Comparison of ENCODE assay signal across 8 cellular contexts in the genomic region with DNA sequence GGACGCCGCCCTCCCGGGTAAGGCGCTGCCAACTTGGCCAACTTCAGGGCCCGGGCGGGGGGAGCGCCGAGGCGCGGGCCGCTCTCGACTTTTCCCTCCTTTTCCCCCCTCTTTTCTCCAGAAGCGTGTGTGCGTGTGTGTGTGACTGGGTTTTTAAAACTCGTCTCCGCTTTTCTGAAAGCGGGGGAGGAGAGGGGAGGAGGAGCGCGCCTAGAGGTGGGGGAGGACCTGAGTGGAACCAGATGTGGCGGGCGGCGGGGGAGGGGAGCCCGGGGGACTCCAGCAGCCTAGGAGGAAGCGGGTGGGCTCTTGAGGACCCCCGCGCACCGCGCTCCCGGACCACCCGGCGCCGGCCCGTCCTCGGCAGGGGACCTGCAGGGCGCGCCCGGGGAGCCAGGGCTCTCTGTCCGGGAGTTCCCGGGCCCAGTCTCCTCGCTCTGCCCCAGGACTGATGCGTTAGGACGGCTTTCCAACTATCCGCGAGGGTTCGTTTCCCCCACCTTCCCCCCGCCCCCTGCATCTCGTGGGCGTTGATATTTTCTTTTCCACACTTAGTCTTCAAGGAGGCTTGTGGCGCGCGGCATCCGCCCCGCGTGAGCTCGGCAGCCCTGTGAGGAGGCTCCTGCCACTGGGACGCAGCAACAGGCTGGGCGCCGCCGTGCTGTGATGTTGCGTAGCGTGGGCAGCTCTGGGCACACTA. TPM values are rescaled to one million over a fixed set of nuclear protein-coding genes. Genes with fewer than 3 reads are reported as not detected.
DNase-seq lines count a peak whose midpoint lies in the region; ATAC-seq lines count a peak whose summit lies in the region.

No MANE protein-coding gene starts in this region.

- peak overlapping the region; percentile 88 for H3K9ac ChIP-seq in skeletal muscle satellite cell (ENCODE audit: low read depth, low read length)

- ATAC-seq in GM19023 (IDR thresholded peaks at IDR 0.05; ENCODE audit: unreplicated experiment): peak; percentile 39
- ATAC-seq in HG02610 (IDR thresholded peaks at IDR 0.05; ENCODE audit: unreplicated experiment): no peak
- ATAC-seq in GM21786 (IDR thresholded peaks at IDR 0.05; ENCODE audit: unreplicated experiment): no peak

- no peaks in the 10 kb centered on the region for H3K27me3 ChIP-seq in skeletal muscle satellite cell (ENCODE audit: control insufficient read depth, insufficient read depth, low read length)

- peak overlapping the region; percentile 72 for H3K27ac ChIP-seq in adipose tissue (ENCODE audit: low read depth, low read length)

- peaks cover 54% of the 10 kb centered on the region for H3K4me1 ChIP-seq in skeletal muscle satellite cell (ENCODE audit: control insufficient read depth, insufficient read depth, low read length)

- DNase-seq in NCI-H69 (lab: John Stamatoyannopoulos, UW) (peak; percentile 49), ecto neural progenitor cell (ENCODE audit: low spot score) (no peak)

- no peaks in the 10 kb centered on the region for H3K9me3 ChIP-seq in skeletal muscle satellite cell (replicated peaks; ENCODE audit: low read length)

- H3K36me3 ChIP-seq in skeletal muscle satellite cell (ENCODE audit: insufficient read depth, low read length): peaks cover 22% of the 10 kb centered on the region

- H3K4me2 ChIP-seq in skeletal muscle satellite cell (ENCODE audit: low read length): peak overlapping the region; percentile 99

- WGBS in adipose tissue, 3 donors: 1 to 2% (median 2%) methylated on average over 50 to 61 of the region's 61 CpGs

- H3K4me3 ChIP-seq in iPS-11a (ENCODE audit: low read depth, low read length): peak overlapping the region; percentile 75
- peak overlapping the region; percentile 81 for H3K4me3 ChIP-seq in skeletal muscle satellite cell (ENCODE audit: low read length)

RNA-seq across cellular contexts. Expression of a gene that starts 0.6 kb away (rescaled TPM):
- 10 to 100 TPM in 2 of 3 donors, 1 to 10 TPM in 1; 4.1 to 52.2 (median 14.5) TPM for polyA plus RNA-seq in adipose tissue
- 163 and 172 TPM in 2 replicates for total RNA-seq in skeletal muscle satellite cell (2012; rRNA removed)
